10 cellular contexts compared by ENCODE assay signal in the genomic region with DNA sequence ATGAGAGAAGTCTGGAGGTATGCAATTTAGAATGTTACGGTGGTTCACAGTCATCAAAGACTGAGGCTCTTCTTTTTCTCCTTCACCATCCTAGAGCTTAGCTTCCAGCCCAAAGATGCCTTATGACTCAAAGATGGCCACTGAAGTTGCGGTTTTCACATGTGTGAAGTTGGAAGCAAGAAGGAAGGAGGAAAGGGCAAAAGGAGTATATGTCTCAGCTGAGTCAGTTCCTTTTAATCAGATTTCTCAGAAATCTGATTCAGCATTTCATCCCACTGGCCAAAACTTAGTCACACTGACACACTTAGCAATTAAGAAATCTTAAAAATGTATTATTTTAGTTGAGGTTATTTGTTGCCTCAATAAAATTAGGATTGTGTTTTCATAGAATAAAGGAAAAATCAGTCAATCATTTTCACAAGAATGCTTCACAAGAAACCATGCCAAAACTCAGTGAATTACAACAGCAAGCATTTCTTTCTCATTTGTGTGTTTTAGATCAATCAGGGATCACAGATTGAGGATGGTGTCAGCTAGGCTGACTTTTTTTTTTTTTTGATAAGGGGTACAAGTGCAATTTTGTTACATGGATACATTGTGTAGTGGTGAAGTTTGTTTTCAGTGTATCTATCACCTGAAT.
DNase-seq lines count a peak whose midpoint lies in the region; ATAC-seq, FAIRE-seq and TF ChIP-seq lines count a peak whose summit lies in the region.
"Had no signal": no experiment of that assay in that cellular context is flagged by ENCODE, and none has a peak within 500 bp of the region (broad histone marks: within the 10 kb centered on the region; RNA-seq: fewer than 3 reads in every experiment).

No MANE protein-coding gene starts in this region.

- no peak for TF ChIP-seq CTCF in astrocyte of the cerebellum (IDR thresholded peaks at IDR 0.05; ENCODE audit: low read depth, low read length, missing control alignments)
- TF ChIP-seq CTCF in omental fat pad (IDR thresholded peaks at IDR 0.05): no peak

- in situ Hi-C loops in astrocyte of the cerebellum (cut with HindIII; ENCODE audit: low sequenced_read_pairs): no loop called here

- FAIRE-seq in GM19239 (lab: Jason Lieb, UNC): no peak
- FAIRE-seq: pancreas had no signal

- ATAC-seq in omental fat pad (ENCODE audit: low FRiP score): peak; percentile 91
- ATAC-seq in GM18873 (IDR thresholded peaks at IDR 0.05; ENCODE audit: low FRiP score, unreplicated experiment): no peak

- H3K4me3 ChIP-seq in astrocyte of the cerebellum (ENCODE audit: low read depth, low read length): no peak overlapping the region
- H3K4me3 ChIP-seq: pancreas had no signal

- DNase-seq in EH (ENCODE audit: low read depth) (peak; percentile 96), LHCN-M2 (ENCODE audit: low read depth) (peak; percentile 95), astrocyte of the cerebellum (ENCODE audit: low read depth) (peak; percentile 92), omental fat pad (ENCODE audit: low spot score) (no peak), GM19239 (ENCODE audit: insufficient read length, low spot score) (no peak), nucleus accumbens (lab: John Stamatoyannopoulos, UW) (no peak), T-helper 9 cell (no peak)
- DNase-seq: hippocampal formation, pancreas had no signal

Comparison
In these comparisons a context has a peak if more than half of its experiments do, and no peak if none do; other contexts are left out.
1. DNase-seq: peak in EH (single experiment), LHCN-M2 (single experiment) and astrocyte of the cerebellum (single experiment); none in omental fat pad (single experiment), GM19239 (single experiment), nucleus accumbens (0 of 56) and T-helper 9 cell (single experiment).